30 cellular contexts compared by ENCODE assay signal in genomic region chr11:119400860-119401259, GRCh38. TPM values are rescaled to one million over a fixed set of nuclear protein-coding genes. Genes with fewer than 3 reads are reported as not detected.
"Had no signal": no experiment of that assay in that cellular context is flagged by ENCODE, and none has a peak within 500 bp of the region (broad histone marks: within the 10 kb centered on the region; RNA-seq: fewer than 3 reads in every experiment).

No MANE protein-coding gene starts in this region.

- FAIRE-seq: urothelium cell line had no signal

- H3K36me3 ChIP-seq: stomach, suprapubic skin, thoracic aorta, thyroid gland, tibial artery, tibial nerve, upper lobe of left lung, upper lobe of right lung, uterus, vagina had no signal

- ATAC-seq: stimulated activated effector memory CD8-positive, alpha-beta T cell treated with anti-CD3 and anti-CD28 coated beads, Interleukin-12 subunit alpha, Interleukin-12 subunit beta, amount 100 ng/mL, for 72 hours; stimulated activated memory B cell treated with anti-CD40 and anti-IgM and Interleukin-4, amounts not matched to agents 10 μg/mL and 1 μg/mL and 100 μg/mL, for 72 hours; stimulated activated naive B cell treated with anti-CD40 and anti-IgM and Interleukin-4, amounts not matched to agents 10 μg/mL and 1 μg/mL and 100 μg/mL, for 72 hours; stimulated activated naive CD8-positive, alpha-beta T cell treated with anti-CD3 and anti-CD28 coated beads, Interleukin-15, amount 100 ng/mL, for 72 hours; stimulated activated naive CD8-positive, alpha-beta T cell treated with anti-CD3 and anti-CD28 coated beads, Interleukin-15, Interleukin-2, amounts not matched to agents 100 U/mL and 50 U/mL, for 24 hours; upper lobe of right lung had no signal

- H3K4me1 ChIP-seq: stomach, suprapubic skin, testis, thyroid gland, tibial artery, tibial nerve, upper lobe of left lung, upper lobe of right lung, uterus, vagina had no signal

- H3K9me3 ChIP-seq: testis, thyroid gland, upper lobe of right lung, vagina had no signal

- DNase-seq: stimulated activated CD4-positive, alpha-beta T cell treated with anti-CD3 and anti-CD28 coated beads, Interleukin-2, amount 100 ng/mL, for 48 hours; stimulated activated CD4-positive, alpha-beta T cell treated with anti-CD3 and anti-CD28 coated beads, Interleukin-4, amount 100 ng/mL, for 1 hour; stimulated activated CD4-positive, alpha-beta T cell treated with anti-CD3 and anti-CD28 coated beads, Interleukin-4, amount 100 ng/mL, for 24 hours; stimulated activated CD4-positive, alpha-beta T cell treated with anti-CD3 and anti-CD28 coated beads, Interleukin-4, amount 100 ng/mL, for 4 hours; stimulated activated CD8-positive, alpha-beta memory T cell treated with anti-CD3 and anti-CD28 coated beads, Interleukin-4, amount 100 ng/mL, for 48 hours; stimulated activated naive B cell treated with anti-CD40 and anti-IgM and Interleukin-4, amounts not matched to agents 10 μg/mL and 1 μg/mL and 100 μg/mL, for 72 hours; stimulated activated naive CD4-positive, alpha-beta T cell; stimulated activated naive CD4-positive, alpha-beta T cell treated with Interleukin-2 at 50 U/mL for 16 hours; stimulated activated naive CD8-positive, alpha-beta T cell treated with anti-CD3 and anti-CD28 coated beads, Interleukin-15, amount 100 ng/mL, for 72 hours; stimulated activated naive CD8-positive, alpha-beta T cell treated with anti-CD3 and anti-CD28 coated beads, Interleukin-15, Interleukin-2, amounts not matched to agents 100 U/mL and 50 U/mL, for 24 hours; stomach; substantia nigra; testis; thyroid gland; tibial artery; trophoblast cell; upper lobe of left lung; upper lobe of right lung; uterus had no signal

- H3K4me3 ChIP-seq: stomach, suprapubic skin, testis, thoracic aorta, thyroid gland, tibial artery, tibial nerve, upper lobe of left lung, upper lobe of right lung, uterus, vagina had no signal

- H3K27ac ChIP-seq: stomach, suprapubic skin, testis, thoracic aorta, thyroid gland, tibial artery, tibial nerve, upper lobe of left lung, upper lobe of right lung, uterus, vagina had no signal

- H3K27me3 ChIP-seq: stomach, suprapubic skin, testis, thyroid gland, tibial artery, tibial nerve, upper lobe of left lung, upper lobe of right lung, uterus, vagina had no signal

RNA-seq across cellular contexts. Expression of gene MFRP, which starts 54.4 kb away (rescaled TPM):
- total RNA-seq: stomach, subcutaneous adipose tissue, temporal lobe, testis, thyroid gland, upper lobe of left lung, upper lobe of right lung, ureter, urinary bladder, vagina had no signal
- polyA plus RNA-seq: stomach had no signal
